Comparison of ENCODE assay signal across 8 cellular contexts in the genomic region with DNA sequence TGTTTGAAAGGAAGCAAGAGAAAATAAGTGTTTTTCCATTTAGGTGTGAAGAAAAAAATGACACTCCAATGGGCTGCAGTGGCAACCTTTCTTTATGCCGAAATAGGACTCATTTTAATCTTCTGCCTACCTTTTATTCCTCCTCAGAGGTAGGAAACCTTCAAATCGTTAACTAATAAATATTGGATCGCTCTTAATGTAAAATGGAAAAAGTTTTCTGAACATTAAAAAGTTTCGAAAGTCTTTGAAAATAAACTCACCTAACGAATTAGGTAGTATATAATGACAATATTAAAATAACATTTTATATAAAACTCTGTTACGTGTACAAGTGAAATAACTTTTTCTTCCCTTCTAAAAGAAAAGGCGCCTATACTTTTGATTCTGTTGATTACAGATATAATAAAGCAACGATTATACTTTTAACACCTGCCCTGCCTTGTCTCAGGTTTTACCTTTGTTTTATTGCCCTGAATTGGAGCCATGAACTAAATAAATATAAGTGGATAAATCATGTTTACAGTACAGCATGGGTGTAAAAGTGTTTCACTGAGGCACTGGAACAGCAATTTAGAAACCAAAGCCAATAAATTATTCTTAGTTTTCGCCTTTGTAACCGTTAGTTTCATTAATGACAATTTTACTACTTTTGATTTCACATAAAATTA. TPM values are rescaled to one million over a fixed set of nuclear protein-coding genes. Genes with fewer than 3 reads are reported as not detected.
DNase-seq lines count a peak whose midpoint lies in the region; ATAC-seq and TF ChIP-seq lines count a peak whose summit lies in the region.

No MANE protein-coding gene starts in this region.

- H3K27me3 ChIP-seq in KMS-11 (ENCODE audit: insufficient read depth, low read depth) = no peaks in the 10 kb centered on the region

- peak overlapping the region in 5 of 6 donors; percentile 63 to 91 (median 86) for H3K27ac Mint-ChIP-seq in naive B cell

- H3K27me3 Mint-ChIP-seq in naive B cell = no peaks in the 10 kb centered on the region

- peaks cover 13% of the 10 kb centered on the region for H3K4me1 ChIP-seq in KMS-11 (ENCODE audit: low read depth, poor library complexity, severe bottlenecking)

- H3K4me2 ChIP-seq in KMS-11 = peak overlapping the region; percentile 91

- no peaks in the 10 kb centered on the region for H3K79me2 ChIP-seq in KMS-11 (ENCODE audit: insufficient read depth, low read depth)

- H3K4me3 Mint-ChIP-seq in naive B cell = peak overlapping the region; percentile 81 to 92 (median 86)

- H3K36me3 Mint-ChIP-seq in naive B cell = peaks cover 7 to 9% of the 10 kb centered on the region in 2 donors

- H4K20me1 ChIP-seq in KMS-11 (ENCODE audit: insufficient read depth) = no peaks in the 10 kb centered on the region

- no peak for TF ChIP-seq CTCF in AG10803 (conservative IDR thresholded peaks at IDR 0.05; ENCODE audit: low read length)
- TF ChIP-seq CTCF in KMS-11 (conservative IDR thresholded peaks at IDR 0.05; ENCODE audit: low read depth, low read length) = no peak

- peak overlapping the region; percentile 86 for H3K9ac ChIP-seq in KMS-11

- H3K4me3 ChIP-seq in AG10803 (ENCODE audit: low read length) (peak overlapping the region; percentile 84), KMS-11 (IDR thresholded peaks at IDR 0.05; ENCODE audit: insufficient read depth, low read depth, low read length) (peak overlapping the region; percentile 70)

- peak overlapping the region; percentile 99 for H2AFZ ChIP-seq in KMS-11 (ENCODE audit: low read depth)

- H3K27ac ChIP-seq in KMS-11 (peak overlapping the region; percentile 41; the same call in 1 of the 2 replicates), cingulate gyrus (ENCODE audit: low read depth, low read length) (peak overlapping the region; percentile 85)

- peaks cover 20 to 34% (median 28%) of the 10 kb centered on the region in 3 donors for H3K4me1 Mint-ChIP-seq in naive B cell

- no peaks in the 10 kb centered on the region for H3K36me3 ChIP-seq in KMS-11 (ENCODE audit: insufficient read depth)

- H3K9me3 Mint-ChIP-seq in naive B cell = no peaks in the 10 kb centered on the region

- DNase-seq in AG10803 (ENCODE audit: low read depth) = no peak
- DNase-seq in naive B cell = no peak
- no peak for DNase-seq in DMS153 (lab: John Stamatoyannopoulos, UW)
- DNase-seq in activated CD8-positive, alpha-beta memory T cell treated with anti-CD3 and anti-CD28 coated beads for 24 hours = no peak
- no peak for DNase-seq in DMS 273 (lab: John Stamatoyannopoulos, UW; ENCODE audit: unreplicated experiment)

- ATAC-seq in naive B cell (ENCODE audit: low read depth in 2 of 2) (no peak), HG02610 (IDR thresholded peaks at IDR 0.05; ENCODE audit: unreplicated experiment) (no peak)

RNA-seq across cellular contexts. Expression of gene BCAP29, which starts 0.8 kb away (rescaled TPM):
- 10 to 100 TPM; 63.0 to 89.2 (median 77.5) TPM for polyA plus RNA-seq in naive B cell (ENCODE audit: low read depth in 6 of 6)

RNA-seq across cellular contexts. Expression of gene DUS4L, which starts 17.1 kb away (rescaled TPM):
- 10 to 100 TPM in 1 of 6 donors, 1 to 10 TPM in 4, under 1 TPM in 1; 0.91 to 10.0 (median 7.6) TPM for polyA plus RNA-seq in naive B cell (ENCODE audit: low read depth in 6 of 6)

RNA-seq across cellular contexts. Expression of gene COG5, which starts 17.1 kb away (rescaled TPM):
- 10 to 100 TPM; 19.3 to 38.9 (median 23.4) TPM for polyA plus RNA-seq in naive B cell (ENCODE audit: low read depth in 6 of 6)
